Comparison of ENCODE assay signal across 27 cellular contexts in genomic region chr20:10249822-10250221, GRCh38. TPM values are rescaled to one million over a fixed set of nuclear protein-coding genes. Genes with fewer than 3 reads are reported as not detected.
"Had no signal": no experiment of that assay in that cellular context is flagged by ENCODE, and none has a peak within 500 bp of the region (broad histone marks: within the 10 kb centered on the region; RNA-seq: fewer than 3 reads in every experiment).

No MANE protein-coding gene starts in this region.

- H3K27me3 ChIP-seq: adrenal gland had no signal

- DNase-seq: activated CD4-positive, alpha-beta T cell treated with anti-CD3 and anti-CD28 coated beads for 36 hours; activated CD4-positive, alpha-beta T cell treated with anti-CD3 and anti-CD28 coated beads, Interleukin-2, amount 10 ng/mL, durations not matched to agents 7 days and 5 days; activated CD4-positive, alpha-beta T cell treated with anti-CD3 and anti-CD28 coated beads, Interleukin-2, amount 50 U/mL, for 48 hours; activated CD8-positive, alpha-beta T cell treated with anti-CD3 and anti-CD28 coated beads, Interleukin-2, amount 10 ng/mL, durations not matched to agents 7 days and 5 days; activated gamma-delta T cell; activated naive CD4-positive, alpha-beta T cell treated with anti-CD3 and anti-CD28 coated beads for 36 hours; activated T-cell treated with anti-CD3 and anti-CD28 coated beads, Interleukin-2, amount 50 U/mL, for 24 hours; adrenal gland; Karpas-422; KBM-7; NCI-H1048; NCI-H1436 treated with DMSO at 0.1 percent for 48 hours; NCI-H187; NCI-H2107; NCI-H2171; NCI-H510A; NCI-H748 treated with DMSO at 0.1 percent for 48 hours; NK-92 treated with Interleukin-12 subunit alpha and Interleukin-12 subunit beta, amount 100 ng/mL, for 24 hours; SJCRH30 had no signal

- H3K36me3 ChIP-seq: adrenal gland, SJCRH30 had no signal

- H3K9me3 ChIP-seq: adrenal gland, SJCRH30 had no signal

- FAIRE-seq: astrocyte, bronchial epithelial cell, TTC549 had no signal

- H3K4me3 ChIP-seq: adrenal gland, SJCRH30, SK-N-MC had no signal

- H3K4me1 ChIP-seq: adrenal gland, SJCRH30 had no signal

- H3K27ac ChIP-seq: adrenal gland, SJCRH30, SK-N-MC had no signal

- ATAC-seq: activated CD4-positive, alpha-beta T cell treated with anti-CD3 and anti-CD28 coated beads for 36 hours; activated CD4-positive, CD25-positive, alpha-beta regulatory T cell treated with anti-CD3 and anti-CD28 coated beads, Interleukin-2, amount 50 U/mL, for 24 hours; activated CD8-positive, alpha-beta T cell treated with anti-CD3 and anti-CD28 coated beads, Interleukin-2, amount 10 ng/mL, durations not matched to agents 7 days and 5 days; activated naive CD4-positive, alpha-beta T cell treated with anti-CD3 and anti-CD28 coated beads, Interleukin-2, amount 50 U/mL, for 72 hours had no signal

RNA-seq across cellular contexts. Expression of gene SNAP25, which starts 31.2 kb away (rescaled TPM):
- total RNA-seq: activated CD4-positive, alpha-beta T cell treated with anti-CD3 and anti-CD28 coated beads, Interleukin-2, amount 10 ng/mL, durations not matched to agents 7 days and 5 days; activated CD8-positive, alpha-beta T cell treated with anti-CD3 and anti-CD28 coated beads, Interleukin-2, amount 10 ng/mL, durations not matched to agents 7 days and 5 days; activated naive CD4-positive, alpha-beta T cell treated with anti-CD3 and anti-CD28 coated beads for 36 hours; bronchial epithelial cell; MCF 10A; OCI-LY7; SJCRH30 had no signal
